Comparison of ENCODE assay signal across 12 cellular contexts in the genomic region with DNA sequence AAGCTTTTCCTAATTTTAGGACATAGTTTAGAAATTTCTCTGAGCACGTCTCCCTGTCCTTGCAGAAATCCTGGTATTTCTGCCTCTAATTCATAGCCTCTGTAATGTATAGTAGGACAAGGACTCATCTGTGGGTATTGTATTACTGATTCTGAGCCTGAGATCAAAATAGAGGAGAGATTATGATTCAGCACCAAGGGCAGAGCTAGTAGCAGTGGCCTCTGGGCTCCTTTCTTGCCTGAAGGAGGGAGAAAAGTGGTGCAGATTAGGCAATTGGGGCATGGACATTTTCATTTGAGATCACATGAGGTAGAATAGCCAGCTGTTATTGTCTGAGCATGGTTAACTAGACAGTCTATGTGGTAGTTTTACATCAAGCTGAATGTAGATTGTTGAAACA. TPM values are rescaled to one million over a fixed set of nuclear protein-coding genes. Genes with fewer than 3 reads are reported as not detected.
DNase-seq lines count a peak whose midpoint lies in the region; TF ChIP-seq lines count a peak whose summit lies in the region.
"Had no signal": no experiment of that assay in that cellular context is flagged by ENCODE, and none has a peak within 500 bp of the region (broad histone marks: within the 10 kb centered on the region; RNA-seq: fewer than 3 reads in every experiment).

No MANE protein-coding gene starts in this region.

- no peak for DNase-seq in activated T-cell treated with anti-CD3 and anti-CD28 coated beads, Interleukin-2, amount 50 U/mL, for 24 hours
- no peak for DNase-seq in activated T-cell treated with anti-CD3 and anti-CD28 coated beads, Interleukin-2, amount 50 U/mL, for 1 hour
- DNase-seq in MV-4-11 (lab: John Stamatoyannopoulos, UW) (peak; percentile 52), chondrocyte (ENCODE audit: low spot score) (no peak), renal cortical epithelial cell (ENCODE audit: low read depth) (peak; percentile 22), thyroid gland (no peak), vagina (ENCODE audit: extremely low spot score in 2 of 2) (no peak), NCI-H345 (lab: John Stamatoyannopoulos, UW) (no peak)
- DNase-seq: activated effector memory CD4-positive, alpha-beta T cell treated with anti-CD3 and anti-CD28 coated beads, Interleukin-2, amount 50 U/mL, for 16 hours had no signal

- H3K27me3 Mint-ChIP-seq in activated T-cell treated with anti-CD3 and anti-CD28 coated beads, Interleukin-2, amount 50 U/mL, for 24 hours = no peaks in the 10 kb centered on the region
- no peaks in the 10 kb centered on the region for H3K27me3 Mint-ChIP-seq in chondrocyte (ENCODE audit: low read depth)

- TF ChIP-seq CTCF in chondrocyte (IDR thresholded peaks at IDR 0.05) (no peak), thyroid gland (IDR thresholded peaks at IDR 0.05) (no peak), vagina (IDR thresholded peaks at IDR 0.05) (no peak)

- peaks cover 55% of the 10 kb centered on the region for H3K36me3 Mint-ChIP-seq in activated T-cell treated with anti-CD3 and anti-CD28 coated beads, Interleukin-2, amount 50 U/mL, for 24 hours (ENCODE audit: low read depth)
- H3K36me3 Mint-ChIP-seq in chondrocyte (ENCODE audit: low read depth) = peaks cover 11% of the 10 kb centered on the region

- no peaks in the 10 kb centered on the region for H3K9me3 Mint-ChIP-seq in activated T-cell treated with anti-CD3 and anti-CD28 coated beads, Interleukin-2, amount 50 U/mL, for 24 hours
- H3K9me3 Mint-ChIP-seq in chondrocyte (ENCODE audit: low read depth) = no peaks in the 10 kb centered on the region

- peaks cover 46% of the 10 kb centered on the region for H3K4me1 Mint-ChIP-seq in activated T-cell treated with anti-CD3 and anti-CD28 coated beads, Interleukin-2, amount 50 U/mL, for 24 hours (ENCODE audit: low read depth)
- H3K4me1 Mint-ChIP-seq in chondrocyte (ENCODE audit: low read depth) = peaks cover 40% of the 10 kb centered on the region

- peaks cover 31 to 33% of the 10 kb centered on the region in 2 donors for H3K36me3 ChIP-seq in thyroid gland
- H3K36me3 ChIP-seq in vagina = peaks cover 3 to 30% of the 10 kb centered on the region in 2 donors
- H3K36me3 ChIP-seq: colonic mucosa had no signal

- 0% methylated on average over 1 of the region's 1 CpG for WGBS in thyroid gland, 2 donors

- H3K9me3 ChIP-seq in thyroid gland (no peaks in the 10 kb centered on the region), vagina (no peaks in the 10 kb centered on the region)
- H3K9me3 ChIP-seq: colonic mucosa, mucosa of descending colon had no signal

- H3K4me3 ChIP-seq in thyroid gland (replicated peaks in 1 of 3) (no peak overlapping the region), vagina (no peak overlapping the region)
- H3K4me3 ChIP-seq: colonic mucosa, mucosa of descending colon had no signal

- intact Hi-C loops in thyroid gland (cut with DNase I) = loop anchor here (10.0 kb wide), 1 partner anchor 72 kb away; no protein-coding TSS in a partner anchor
- intact Hi-C loops in vagina (cut with DNase I) = no loop called here

- no peak for TF ChIP-seq POLR2A in thyroid gland (IDR thresholded peaks at IDR 0.05)
- TF ChIP-seq POLR2A in vagina (IDR thresholded peaks at IDR 0.05) = no peak

- H3K27ac Mint-ChIP-seq in activated T-cell treated with anti-CD3 and anti-CD28 coated beads, Interleukin-2, amount 50 U/mL, for 24 hours = peak overlapping the region; percentile 85
- H3K27ac Mint-ChIP-seq in chondrocyte (ENCODE audit: unreplicated experiment) = peak overlapping the region; percentile 1

- H3K4me3 Mint-ChIP-seq in activated T-cell treated with anti-CD3 and anti-CD28 coated beads, Interleukin-2, amount 50 U/mL, for 24 hours = no peak overlapping the region
- H3K4me3 Mint-ChIP-seq in chondrocyte (ENCODE audit: unreplicated experiment) = no peak overlapping the region

- H3K27me3 ChIP-seq in thyroid gland (no peaks in the 10 kb centered on the region), vagina (no peaks in the 10 kb centered on the region)
- H3K27me3 ChIP-seq: colonic mucosa had no signal

- H3K4me1 ChIP-seq in thyroid gland (peaks cover 12 to 26% of the 10 kb centered on the region in 2 donors), vagina (peaks cover 39% of the 10 kb centered on the region)

- H3K27ac ChIP-seq in thyroid gland (no peak overlapping the region), vagina (no peak overlapping the region)
- H3K27ac ChIP-seq: C4-2B, colonic mucosa had no signal

RNA-seq across cellular contexts. Expression of a gene that starts 2.8 kb away (rescaled TPM):
- total RNA-seq in chondrocyte (28.3 to 32.1 TPM (median 29.6 TPM) in 3 replicates), renal cortical epithelial cell (7.1 and 23.8 TPM in 2 replicates), thyroid gland (10 to 100 TPM; 29.0 to 49.7 (median 38.1) TPM), vagina (56.5 TPM)

RNA-seq across cellular contexts. Expression of a gene that starts 14.9 kb away (rescaled TPM):
- total RNA-seq in chondrocyte (3.2 to 7.0 TPM (median 4.8 TPM) in 3 replicates), renal cortical epithelial cell (14.2 and 17.3 TPM in 2 replicates), thyroid gland (10 to 100 TPM; 27.5 to 58.3 (median 42.5) TPM), vagina (60.9 TPM)

RNA-seq across cellular contexts. Expression of a gene that starts 24.1 kb away (rescaled TPM):
- 35.3 to 54.5 TPM (median 36.1 TPM) in 3 replicates for total RNA-seq in chondrocyte
- total RNA-seq in renal cortical epithelial cell = 38.0 and 40.5 TPM in 2 replicates
- 10 to 100 TPM; 32.4 to 98.5 (median 73.3) TPM for total RNA-seq in thyroid gland
- 54.8 TPM for total RNA-seq in vagina

RNA-seq across cellular contexts. Expression of a gene that starts 57.9 kb away (rescaled TPM):
- total RNA-seq in chondrocyte = 45.0 to 51.3 TPM (median 49.1 TPM) in 3 replicates
- 23.6 and 25.1 TPM in 2 replicates for total RNA-seq in renal cortical epithelial cell
- total RNA-seq in thyroid gland = 10 to 100 TPM; 10.6 to 19.3 (median 12.9) TPM
- 42.2 TPM for total RNA-seq in vagina

Comparison
In these comparisons a context has a peak if more than half of its experiments do, and no peak if none do; other contexts are left out.
1. DNase-seq: peak in MV-4-11 (single experiment) and renal cortical epithelial cell (single experiment); none in activated T-cell treated with anti-CD3 and anti-CD28 coated beads, Interleukin-2, amount 50 U/mL, for 24 hours (single experiment), activated T-cell treated with anti-CD3 and anti-CD28 coated beads, Interleukin-2, amount 50 U/mL, for 1 hour (single experiment), chondrocyte (single experiment), thyroid gland (0 of 2), vagina (0 of 2) and NCI-H345 (single experiment).